ENCODE assay signal across 10 cellular contexts in genomic region chr5:173614591-173614990, GRCh38.
DNase-seq lines count a peak whose midpoint lies in the region; ATAC-seq and TF ChIP-seq lines count a peak whose summit lies in the region.
"Had no signal": no experiment of that assay in that cellular context is flagged by ENCODE, and none has a peak within 500 bp of the region (broad histone marks: within the 10 kb centered on the region; RNA-seq: fewer than 3 reads in every experiment).

No MANE protein-coding gene starts in this region.

- H3K27ac ChIP-seq in HUES6 (ENCODE audit: low read depth, low read length), result no peak overlapping the region
- no peak overlapping the region for H3K27ac ChIP-seq in muscle layer of colon (ENCODE audit: low read depth, low read length)

- DNase-seq in AG10803 (ENCODE audit: low read depth) (no peak), astrocyte of the cerebellum (ENCODE audit: low read depth) (no peak), EL (no peak), activated gamma-delta T cell (lab: John Stamatoyannopoulos, UW) (no peak), hippocampal formation (lab: John Stamatoyannopoulos, UW) (no peak)
- DNase-seq: central memory CD4-positive, alpha-beta T cell; NCI-H2107 had no signal

- H3K36me3 ChIP-seq in HUES6 (ENCODE audit: control insufficient read depth, insufficient read depth, low read length) (peaks cover 46% of the 10 kb centered on the region), muscle layer of colon (ENCODE audit: insufficient read depth, low read length) (peaks cover 20% of the 10 kb centered on the region)

- H3K9me3 ChIP-seq in HUES6 (ENCODE audit: control insufficient read depth, insufficient read depth, low read depth, low read length), result no peaks in the 10 kb centered on the region
- H3K9me3 ChIP-seq in muscle layer of colon (ENCODE audit: low read length), result no peaks in the 10 kb centered on the region

- in situ Hi-C loops in astrocyte of the cerebellum (cut with HindIII; ENCODE audit: low sequenced_read_pairs), result loop anchor here (25.0 kb wide), 1 partner anchor 698 kb away; no protein-coding TSS in a partner anchor

- ATAC-seq in GM21737 (IDR thresholded peaks at IDR 0.05; ENCODE audit: unreplicated experiment), result no peak

- H3K4me1 ChIP-seq in HUES6 (ENCODE audit: control insufficient read depth, insufficient read depth, low read length) (peaks cover 28% of the 10 kb centered on the region), muscle layer of colon (ENCODE audit: insufficient read depth, low read length) (peaks cover 26% of the 10 kb centered on the region)

- TF ChIP-seq CTCF in AG10803 (conservative IDR thresholded peaks at IDR 0.05; ENCODE audit: low read length) (no peak), astrocyte of the cerebellum (IDR thresholded peaks at IDR 0.05; ENCODE audit: low read depth, low read length, missing control alignments) (no peak)

- peak overlapping the region; percentile 90 for H3K9ac ChIP-seq in HUES6 (ENCODE audit: low read length)
- peak overlapping the region; percentile 47 for H3K9ac ChIP-seq in muscle layer of colon (ENCODE audit: low read length)

- H3K4me3 ChIP-seq in AG10803 (ENCODE audit: low read length) (peak overlapping the region; percentile 82), HUES6 (ENCODE audit: low read depth, low read length) (peak overlapping the region; percentile 91), astrocyte of the cerebellum (ENCODE audit: low read depth, low read length) (peak overlapping the region; percentile 89), muscle layer of colon (ENCODE audit: low read depth in 1 of 2, low read length in 2 of 2) (peak overlapping the region; percentile 3 to 54)

- H3K27me3 ChIP-seq in HUES6 (ENCODE audit: control insufficient read depth, insufficient read depth, low read length) (no peaks in the 10 kb centered on the region), muscle layer of colon (ENCODE audit: control insufficient read depth in 1 of 2, insufficient read depth in 2 of 2, low read length in 2 of 2) (no peaks in the 10 kb centered on the region)

Comparison
In these comparisons a context has a peak if more than half of its experiments do, and no peak if none do; other contexts are left out.
1. H3K4me3 ChIP-seq: peak in every context shown above with its lines; median percentile 91 in HUES6; 89 in astrocyte of the cerebellum; 82 in AG10803; 28 in muscle layer of colon.